29 cellular contexts compared by ENCODE assay signal in the genomic region with DNA sequence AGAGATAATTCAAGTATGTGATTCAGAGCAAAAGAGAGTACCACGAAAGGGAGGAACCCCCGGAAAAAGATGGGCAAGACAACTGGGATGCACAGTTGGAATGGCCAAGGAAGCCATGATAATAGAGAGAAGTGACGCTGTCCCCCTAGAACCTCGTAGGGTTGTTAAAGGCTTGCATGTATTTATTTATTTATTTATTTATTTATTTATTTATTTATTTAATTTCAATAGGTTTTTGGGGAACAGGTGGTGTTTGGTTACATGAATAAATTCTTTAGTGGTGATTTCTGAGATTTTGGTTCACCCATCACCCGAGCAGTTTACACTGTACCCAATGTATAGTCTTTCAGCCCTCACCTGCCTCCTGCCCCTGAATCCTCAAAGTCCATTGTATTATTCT.
"Had no signal": no experiment of that assay in that cellular context is flagged by ENCODE, and none has a peak within 500 bp of the region (broad histone marks: within the 10 kb centered on the region; RNA-seq: fewer than 3 reads in every experiment).

No MANE protein-coding gene starts in this region.

- H3K27me3 Mint-ChIP-seq: stimulated activated naive CD8-positive, alpha-beta T cell treated with anti-CD3 and anti-CD28 coated beads, Interleukin-15, amount 100 ng/mL, for 72 hours had no signal

- H3K27ac ChIP-seq: stomach, suprapubic skin, testis, thoracic aorta, thyroid gland, tibial artery, tibial nerve, transverse colon, upper lobe of left lung, upper lobe of right lung, uterus, vagina had no signal

- H3K36me3 ChIP-seq: stomach, suprapubic skin, thoracic aorta, thyroid gland, tibial artery, tibial nerve, transverse colon, upper lobe of left lung, upper lobe of right lung, uterus, vagina had no signal

- H3K27ac Mint-ChIP-seq: stimulated activated effector memory CD8-positive, alpha-beta T cell treated with anti-CD3 and anti-CD28 coated beads, Interleukin-12 subunit alpha, Interleukin-12 subunit beta, amount 100 ng/mL, for 72 hours; stimulated activated memory B cell treated with anti-CD40 and anti-IgM and Interleukin-4, amounts not matched to agents 10 μg/mL and 1 μg/mL and 100 μg/mL, for 72 hours; stimulated activated naive B cell treated with anti-CD40 and anti-IgM and Interleukin-4, amounts not matched to agents 10 μg/mL and 1 μg/mL and 100 μg/mL, for 72 hours; stimulated activated naive CD8-positive, alpha-beta T cell treated with anti-CD3 and anti-CD28 coated beads, Interleukin-15, amount 100 ng/mL, for 72 hours; stimulated activated naive CD8-positive, alpha-beta T cell treated with anti-CD3 and anti-CD28 coated beads, Interleukin-15, Interleukin-2, amounts not matched to agents 100 ng/mL and 50 ng/mL, for 24 hours; type B pancreatic cell had no signal

- H3K9me3 Mint-ChIP-seq: stimulated activated effector memory CD8-positive, alpha-beta T cell treated with anti-CD3 and anti-CD28 coated beads, Interleukin-12 subunit alpha, Interleukin-12 subunit beta, amount 100 ng/mL, for 72 hours; stimulated activated memory B cell treated with anti-CD40 and anti-IgM and Interleukin-4, amounts not matched to agents 10 μg/mL and 1 μg/mL and 100 μg/mL, for 72 hours; stimulated activated naive B cell treated with anti-CD40 and anti-IgM and Interleukin-4, amounts not matched to agents 10 μg/mL and 1 μg/mL and 100 μg/mL, for 72 hours; stimulated activated naive CD8-positive, alpha-beta T cell treated with anti-CD3 and anti-CD28 coated beads, Interleukin-15, Interleukin-2, amounts not matched to agents 100 ng/mL and 50 ng/mL, for 24 hours; type B pancreatic cell had no signal

- H3K4me3 Mint-ChIP-seq: stimulated activated effector memory CD8-positive, alpha-beta T cell treated with anti-CD3 and anti-CD28 coated beads, Interleukin-12 subunit alpha, Interleukin-12 subunit beta, amount 100 ng/mL, for 72 hours; stimulated activated memory B cell treated with anti-CD40 and anti-IgM and Interleukin-4, amounts not matched to agents 10 μg/mL and 1 μg/mL and 100 μg/mL, for 72 hours; stimulated activated naive B cell treated with anti-CD40 and anti-IgM and Interleukin-4, amounts not matched to agents 10 μg/mL and 1 μg/mL and 100 μg/mL, for 72 hours; stimulated activated naive CD8-positive, alpha-beta T cell treated with anti-CD3 and anti-CD28 coated beads, Interleukin-15, amount 100 ng/mL, for 72 hours; stimulated activated naive CD8-positive, alpha-beta T cell treated with anti-CD3 and anti-CD28 coated beads, Interleukin-15, Interleukin-2, amounts not matched to agents 100 ng/mL and 50 ng/mL, for 24 hours; type B pancreatic cell had no signal

- H3K27me3 ChIP-seq: stomach, suprapubic skin, testis, thyroid gland, tibial artery, tibial nerve, transverse colon, upper lobe of left lung, upper lobe of right lung, uterus, vagina had no signal

- H3K36me3 Mint-ChIP-seq: stimulated activated effector memory CD8-positive, alpha-beta T cell treated with anti-CD3 and anti-CD28 coated beads, Interleukin-12 subunit alpha, Interleukin-12 subunit beta, amount 100 ng/mL, for 72 hours; stimulated activated memory B cell treated with anti-CD40 and anti-IgM and Interleukin-4, amounts not matched to agents 10 μg/mL and 1 μg/mL and 100 μg/mL, for 72 hours; stimulated activated naive B cell treated with anti-CD40 and anti-IgM and Interleukin-4, amounts not matched to agents 10 μg/mL and 1 μg/mL and 100 μg/mL, for 72 hours; type B pancreatic cell had no signal

- H3K9me3 ChIP-seq: stomach, suprapubic skin, testis, thoracic aorta, thyroid gland, tibial artery, tibial nerve, transverse colon, upper lobe of left lung, upper lobe of right lung, uterus, vagina had no signal

- H3K4me3 ChIP-seq: stomach, suprapubic skin, testis, thoracic aorta, thyroid gland, tibial artery, tibial nerve, transverse colon, upper lobe of left lung, upper lobe of right lung, uterus, vagina had no signal

- ATAC-seq: stimulated activated effector memory CD8-positive, alpha-beta T cell treated with anti-CD3 and anti-CD28 coated beads, Interleukin-12 subunit alpha, Interleukin-12 subunit beta, amount 100 ng/mL, for 72 hours; stimulated activated memory B cell treated with anti-CD40 and anti-IgM and Interleukin-4, amounts not matched to agents 10 μg/mL and 1 μg/mL and 100 μg/mL, for 72 hours; stimulated activated naive B cell treated with anti-CD40 and anti-IgM and Interleukin-4, amounts not matched to agents 10 μg/mL and 1 μg/mL and 100 μg/mL, for 72 hours; stimulated activated naive CD8-positive, alpha-beta T cell treated with anti-CD3 and anti-CD28 coated beads, Interleukin-15, amount 100 ng/mL, for 72 hours; stimulated activated naive CD8-positive, alpha-beta T cell treated with anti-CD3 and anti-CD28 coated beads, Interleukin-15, Interleukin-2, amounts not matched to agents 100 U/mL and 50 U/mL, for 24 hours; upper lobe of right lung had no signal

- FAIRE-seq: urothelium cell line had no signal

- H3K4me1 ChIP-seq: stomach, suprapubic skin, testis, thyroid gland, tibial artery, transverse colon, upper lobe of left lung, upper lobe of right lung, uterus, vagina had no signal

- DNase-seq: stimulated activated CD4-positive, alpha-beta T cell treated with anti-CD3 and anti-CD28 coated beads, Interleukin-2, amount 100 ng/mL, for 48 hours; stimulated activated CD4-positive, alpha-beta T cell treated with anti-CD3 and anti-CD28 coated beads, Interleukin-4, amount 100 ng/mL, for 1 hour; stimulated activated CD4-positive, alpha-beta T cell treated with anti-CD3 and anti-CD28 coated beads, Interleukin-4, amount 100 ng/mL, for 24 hours; stimulated activated CD4-positive, alpha-beta T cell treated with anti-CD3 and anti-CD28 coated beads, Interleukin-4, amount 100 ng/mL, for 4 hours; stimulated activated CD8-positive, alpha-beta memory T cell treated with anti-CD3 and anti-CD28 coated beads, Interleukin-4, amount 100 ng/mL, for 48 hours; stimulated activated naive B cell treated with anti-CD40 and anti-IgM and Interleukin-4, amounts not matched to agents 10 μg/mL and 1 μg/mL and 100 μg/mL, for 72 hours; stimulated activated naive CD4-positive, alpha-beta T cell; stimulated activated naive CD4-positive, alpha-beta T cell treated with Interleukin-2 at 50 U/mL for 16 hours; stimulated activated naive CD8-positive, alpha-beta T cell treated with anti-CD3 and anti-CD28 coated beads, Interleukin-15, amount 100 ng/mL, for 72 hours; stimulated activated naive CD8-positive, alpha-beta T cell treated with anti-CD3 and anti-CD28 coated beads, Interleukin-15, Interleukin-2, amounts not matched to agents 100 U/mL and 50 U/mL, for 24 hours; stomach; substantia nigra; testis; thyroid gland; tibial artery; transverse colon; trophoblast cell; upper lobe of left lung; upper lobe of right lung; uterus had no signal
